19 cellular contexts compared by ENCODE assay signal in the genomic region with DNA sequence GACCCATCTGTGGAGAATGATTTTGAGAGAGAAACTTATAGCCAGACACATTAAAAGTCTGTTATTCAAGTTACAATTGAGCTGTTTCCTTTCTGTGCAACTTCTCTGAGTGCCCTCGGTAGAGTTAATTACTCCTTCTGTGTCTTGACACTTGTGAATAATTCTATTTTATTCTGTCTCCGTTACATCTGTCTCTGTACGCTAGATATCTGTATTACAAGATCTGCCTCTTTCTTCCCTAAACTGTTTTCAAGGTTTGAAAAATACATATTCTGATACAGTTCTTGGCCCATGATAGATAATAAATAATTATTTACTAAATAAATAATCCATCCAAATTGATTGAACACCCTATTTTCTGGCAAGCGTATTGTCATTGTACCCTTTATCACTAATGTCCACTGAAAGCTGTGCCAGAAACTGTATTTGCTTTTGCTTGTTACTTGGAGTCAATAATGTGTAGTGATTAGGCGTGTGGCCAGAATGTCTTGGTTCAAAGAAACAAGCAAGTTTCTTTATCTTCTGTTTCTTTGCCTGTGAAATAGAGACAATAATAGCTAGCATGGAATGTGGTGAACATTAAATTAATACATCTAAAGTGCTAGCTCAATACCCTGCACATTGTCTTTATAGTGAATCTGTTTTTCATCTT. TPM values are rescaled to one million over a fixed set of nuclear protein-coding genes. Genes with fewer than 3 reads are reported as not detected.
DNase-seq lines count a peak whose midpoint lies in the region; ATAC-seq and TF ChIP-seq lines count a peak whose summit lies in the region.
"Had no signal": no experiment of that assay in that cellular context is flagged by ENCODE, and none has a peak within 500 bp of the region (broad histone marks: within the 10 kb centered on the region; RNA-seq: fewer than 3 reads in every experiment).

No MANE protein-coding gene starts in this region.

- H2AFZ ChIP-seq in smooth muscle cell (ENCODE audit: low read depth) = no peak overlapping the region

- H3K27ac ChIP-seq in smooth muscle cell (ENCODE audit: low read depth) (peak overlapping the region; percentile 72), RWPE1 (no peak overlapping the region)
- H3K27ac ChIP-seq: prostate gland, spleen, suprapubic skin had no signal

- peak overlapping the region; percentile 10 for H3K4me2 ChIP-seq in smooth muscle cell

- CTCF ChIA-PET in RWPE1 (lab: Yijun Ruan, JAX) = interaction anchor here (0.7 kb wide), 1 partner anchor 255 kb away, joined by 8 read pairs; no protein-coding TSS in a partner anchor

- H3K79me2 ChIP-seq in smooth muscle cell (ENCODE audit: low read depth) = peaks cover 100% of the 10 kb centered on the region

- TF ChIP-seq CTCF in chondrocyte (IDR thresholded peaks at IDR 0.05) (no peak), smooth muscle cell (IDR thresholded peaks at IDR 0.05; ENCODE audit: borderline replicate concordance, insufficient read depth, poor library complexity, severe bottlenecking) (no peak), RWPE1 (conservative IDR thresholded peaks at IDR 0.05; ENCODE audit: low read depth) (no peak)

- ATAC-seq in GM21717 (IDR thresholded peaks at IDR 0.05; ENCODE audit: unreplicated experiment) (no peak), HG02759 (IDR thresholded peaks at IDR 0.05; ENCODE audit: unreplicated experiment) (no peak)
- ATAC-seq: effector memory CD8-positive, alpha-beta T cell; naive thymus-derived CD8-positive, alpha-beta T cell had no signal

- peaks cover 89% of the 10 kb centered on the region for H4K20me1 ChIP-seq in smooth muscle cell (ENCODE audit: low read depth)

- no peaks in the 10 kb centered on the region for H3K36me3 Mint-ChIP-seq in chondrocyte (ENCODE audit: low read depth)

- H3F3A ChIP-seq in smooth muscle cell (ENCODE audit: low read depth) = no peaks in the 10 kb centered on the region

- peaks cover 97% of the 10 kb centered on the region for H3K4me1 Mint-ChIP-seq in chondrocyte (ENCODE audit: low read depth)

- no peak overlapping the region for H3K9ac ChIP-seq in smooth muscle cell (ENCODE audit: low read depth)

- 85% methylated on average over 5 of the region's 5 CpGs for WGBS in smooth muscle cell (ENCODE audit: low lambda C conversion rate)

- peaks cover 69% of the 10 kb centered on the region for H3K4me1 ChIP-seq in smooth muscle cell (ENCODE audit: low read depth)

- H3K27me3 ChIP-seq in smooth muscle cell (ENCODE audit: low read depth) = no peaks in the 10 kb centered on the region
- H3K27me3 ChIP-seq: spleen, suprapubic skin had no signal

- H3K36me3 ChIP-seq in smooth muscle cell (ENCODE audit: low read depth) = no peaks in the 10 kb centered on the region
- H3K36me3 ChIP-seq: prostate gland, spleen, suprapubic skin had no signal

- H3K27me3 Mint-ChIP-seq in chondrocyte (ENCODE audit: low read depth) = no peaks in the 10 kb centered on the region
- H3K27me3 Mint-ChIP-seq: activated CD4-positive, alpha-beta T cell treated with anti-CD3 and anti-CD28 coated beads, Interleukin-2, amount 10 ng/mL, durations not matched to agents 24 days and 14 days; effector memory CD8-positive, alpha-beta T cell; naive thymus-derived CD8-positive, alpha-beta T cell had no signal

- no peak overlapping the region for H3K4me3 Mint-ChIP-seq in chondrocyte (ENCODE audit: unreplicated experiment)
- H3K4me3 Mint-ChIP-seq: activated CD4-positive, alpha-beta T cell treated with anti-CD3 and anti-CD28 coated beads, Interleukin-2, amount 10 ng/mL, durations not matched to agents 24 days and 14 days; effector memory CD8-positive, alpha-beta T cell had no signal

- no peak overlapping the region for H3K4me3 ChIP-seq in smooth muscle cell
- H3K4me3 ChIP-seq: prostate gland, spleen, suprapubic skin had no signal

- H3K9me3 Mint-ChIP-seq in chondrocyte (ENCODE audit: low read depth) = no peaks in the 10 kb centered on the region
- H3K9me3 Mint-ChIP-seq: activated CD4-positive, alpha-beta T cell treated with anti-CD3 and anti-CD28 coated beads, Interleukin-2, amount 10 ng/mL, durations not matched to agents 24 days and 14 days; effector memory CD8-positive, alpha-beta T cell; naive thymus-derived CD8-positive, alpha-beta T cell had no signal

- peak overlapping the region; percentile 73 for H3K27ac Mint-ChIP-seq in chondrocyte (ENCODE audit: unreplicated experiment)
- H3K27ac Mint-ChIP-seq: activated CD4-positive, alpha-beta T cell treated with anti-CD3 and anti-CD28 coated beads, Interleukin-2, amount 10 ng/mL, durations not matched to agents 24 days and 14 days; effector memory CD8-positive, alpha-beta T cell had no signal

- H3K9me3 ChIP-seq in smooth muscle cell (replicated peaks; ENCODE audit: low read depth) = no peaks in the 10 kb centered on the region
- H3K9me3 ChIP-seq: prostate gland, spleen, suprapubic skin had no signal

- POLR2A ChIA-PET in RWPE1 (lab: Yijun Ruan, JAX; ENCODE audit: low non-redundant PET) = no interaction called here

- DNase-seq in NCI-H2171 treated with DMSO at 0.1 percent for 48 hours (lab: John Stamatoyannopoulos, UW) (peak; percentile 27), NCI-H2171 (lab: John Stamatoyannopoulos, UW) (no peak), NCI-H2029 treated with DMSO at 0.1 percent for 48 hours (lab: John Stamatoyannopoulos, UW) (peak; percentile 48), chondrocyte (ENCODE audit: low spot score) (no peak), smooth muscle cell (lab: John Stamatoyannopoulos, UW; ENCODE audit: unreplicated experiment) (no peak), RWPE1 (ENCODE audit: low spot score) (no peak)
- DNase-seq: activated CD4-positive, alpha-beta T cell treated with anti-CD3 and anti-CD28 coated beads, Interleukin-2, amount 10 ng/mL, durations not matched to agents 24 days and 14 days; activated CD8-positive, alpha-beta memory T cell treated with anti-CD3 and anti-CD28 coated beads, Interleukin-2, amount 50 U/mL, for 48 hours; activated gamma-delta T cell treated with Interleukin-2 at 50 U/mL for 16 hours; effector memory CD8-positive, alpha-beta T cell; islet precursor cell; mesenchymal stem cell; naive thymus-derived CD8-positive, alpha-beta T cell; spleen; SW 1271 had no signal

RNA-seq across cellular contexts. Expression of a gene that starts 40.1 kb away (rescaled TPM):
- total RNA-seq in chondrocyte = 45.1 to 52.7 TPM (median 46.9 TPM) in 3 replicates
- 90.2 and 169 TPM in 2 replicates for total RNA-seq in smooth muscle cell
- 21.6 and 23.8 TPM in 2 replicates for polyA plus RNA-seq in smooth muscle cell

Comparison
In these comparisons a context has a peak if more than half of its experiments do, and no peak if none do; other contexts are left out.
1. DNase-seq: peak in NCI-H2171 treated with DMSO at 0.1 percent for 48 hours (single experiment) and NCI-H2029 treated with DMSO at 0.1 percent for 48 hours (single experiment); none in NCI-H2171 (single experiment), chondrocyte (single experiment), smooth muscle cell (single experiment) and RWPE1 (single experiment).